13 cellular contexts compared by ENCODE assay signal in the genomic region with DNA sequence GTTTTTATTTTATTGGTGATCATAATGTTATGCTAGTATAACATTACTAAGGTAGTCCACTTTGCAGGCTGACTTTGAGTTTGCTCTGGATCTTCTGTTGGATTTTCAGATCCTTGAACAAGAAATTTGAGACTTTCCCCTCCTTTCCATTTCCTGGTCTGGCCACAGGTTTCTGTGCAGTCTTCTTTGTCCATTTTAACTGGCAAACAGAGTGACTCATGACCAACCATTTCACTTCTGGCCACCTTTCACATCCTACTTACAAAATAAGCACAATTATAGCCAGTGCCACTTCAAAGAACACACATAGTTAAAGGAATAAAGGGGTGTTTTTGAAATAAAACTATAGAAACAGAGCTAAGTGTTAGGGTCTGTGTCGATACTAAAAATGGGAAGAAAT. TPM values are rescaled to one million over a fixed set of nuclear protein-coding genes. Genes with fewer than 3 reads are reported as not detected.
A peak's percentile ranks its signal among the peaks of the same experiment; 100 is the strongest.
DNase-seq lines count a peak whose midpoint lies in the region; ATAC-seq and TF ChIP-seq lines count a peak whose summit lies in the region.
"Had no signal": no experiment of that assay in that cellular context is flagged by ENCODE, and none has a peak within 500 bp of the region (broad histone marks: within the 10 kb centered on the region; RNA-seq: fewer than 3 reads in every experiment).

No MANE protein-coding gene starts in this region.

- no peak overlapping the region for H3K4me3 ChIP-seq in epithelial cell of esophagus (ENCODE audit: low read length)
- no peak overlapping the region for H3K4me3 ChIP-seq in retinal pigment epithelial cell (ENCODE audit: low read length)

- TF ChIP-seq CTCF in epithelial cell of esophagus (IDR thresholded peaks at IDR 0.05; ENCODE audit: insufficient read depth, low read depth, low read length, missing control alignments): no peak
- no peak for TF ChIP-seq CTCF in retinal pigment epithelial cell (conservative IDR thresholded peaks at IDR 0.05; ENCODE audit: low read depth, low read length)

- peak; percentile 3 for DNase-seq in DMS79 (lab: John Stamatoyannopoulos, UW)
- DNase-seq in DMS79 treated with DMSO at 0.1 percent for 48 hours (lab: John Stamatoyannopoulos, UW): no peak
- DNase-seq in NCI-H748 (lab: John Stamatoyannopoulos, UW; ENCODE audit: unreplicated experiment): peak; percentile 71
- DNase-seq in epithelial cell of esophagus (ENCODE audit: low read depth): peak; percentile 37
- DNase-seq in retinal pigment epithelial cell (ENCODE audit: low read depth): peak; percentile 25
- DNase-seq in Right ventricle myocardium inferior (ENCODE audit: missing footprints): no peak
- DNase-seq: activated CD4-positive, alpha-beta T cell treated with anti-CD3 and anti-CD28 coated beads, Interleukin-2, amount 10 ng/mL, durations not matched to agents 24 days and 14 days; activated T-cell treated with anti-CD3 and anti-CD28 coated beads, Interleukin-2, amount 50 U/mL, for 72 hours; anterior cingulate cortex; effector CD8-positive, alpha-beta T cell; NCI-H1048 had no signal

- intact Hi-C loops in Right ventricle myocardium inferior (cut with DNase I): no loop called here

- ATAC-seq in Right ventricle myocardium inferior: no peak
- ATAC-seq in GM19467 (IDR thresholded peaks at IDR 0.05; ENCODE audit: unreplicated experiment): no peak
- no peak for ATAC-seq in HG02884 (IDR thresholded peaks at IDR 0.05; ENCODE audit: unreplicated experiment)
- ATAC-seq: activated T-cell treated with anti-CD3 and anti-CD28 coated beads, Interleukin-2, amount 50 U/mL, for 72 hours had no signal

RNA-seq across cellular contexts. Expression of gene ANK2, which starts 8.4 kb away (rescaled TPM):
- total RNA-seq in Right ventricle myocardium inferior: 284 TPM

Comparison
In these comparisons a context has a peak if more than half of its experiments do, and no peak if none do; other contexts are left out.
1. DNase-seq: peak in DMS79 (single experiment), NCI-H748 (single experiment), epithelial cell of esophagus (single experiment) and retinal pigment epithelial cell (single experiment); none in DMS79 treated with DMSO at 0.1 percent for 48 hours (single experiment) and Right ventricle myocardium inferior (single experiment).